Comparison of ENCODE assay signal across 12 cellular contexts in genomic region chr4:168587326-168588125, GRCh38.
A peak's percentile ranks its signal among the peaks of the same experiment; 100 is the strongest.
DNase-seq lines count a peak whose midpoint lies in the region; ATAC-seq, FAIRE-seq and TF ChIP-seq lines count a peak whose summit lies in the region.
"Had no signal": no experiment of that assay in that cellular context is flagged by ENCODE, and none has a peak within 500 bp of the region (broad histone marks: within the 10 kb centered on the region; RNA-seq: fewer than 3 reads in every experiment).

No MANE protein-coding gene starts in this region.

- H4K5ac ChIP-seq in H1 (ENCODE audit: insufficient read length, low read depth, low read length) = no peak overlapping the region
- no peak overlapping the region for H4K5ac ChIP-seq in mesendoderm (ENCODE audit: low read length)

- H3K23me2 ChIP-seq in H1 (ENCODE audit: low read depth, low read length) = no peaks in the 10 kb centered on the region

- H3K9me3 ChIP-seq in H1 (ENCODE audit: insufficient read depth in 2 of 2, low read depth in 1 of 2, low read length in 1 of 2) = no peaks in the 10 kb centered on the region

- TF ChIP-seq RAD21 in H1 (IDR thresholded peaks at IDR 0.05 in 1 of 2, conservative IDR thresholded peaks at IDR 0.05 in 1 of 2; ENCODE audit: low read depth in 2 of 2, low read length in 2 of 2) = no peak

- H3K79me2 ChIP-seq in H1 (ENCODE audit: control insufficient read depth in 1 of 2, insufficient read depth in 2 of 2, low read length in 2 of 2) = no peaks in the 10 kb centered on the region
- H3K79me2 ChIP-seq in mesendoderm (ENCODE audit: control insufficient read depth, insufficient read depth, low read length) = no peaks in the 10 kb centered on the region

- TF ChIP-seq EP300 in H1 (IDR thresholded peaks at IDR 0.05; ENCODE audit: borderline replicate concordance in 1 of 2, low read depth in 2 of 2, low read length in 2 of 2) = no peak

- CTCF ChIA-PET in H1 (lab: Charles Lee; ENCODE audit: partially characterized antibody) = interaction anchor here (0.7 to 3.0 kb wide), 21 partner anchors 9 to 906 kb away, joined by 3 to 21 read pairs (median 4); no protein-coding TSS in a partner anchor
- CTCF ChIA-PET in activated CD4-positive, alpha-beta memory T cell treated with anti-CD3 and anti-CD28 coated beads, Interleukin-2, amount 10 ng/mL, durations not matched to agents 7 days and 5 days (lab: Charles Lee) = no interaction called here

- TF ChIP-seq POLR2A in H1 (IDR thresholded peaks at IDR 0.05; ENCODE audit: control extremely low read depth in 1 of 2, low read depth in 2 of 2, low read length in 2 of 2) = no peak

- intact Hi-C loops in Right ventricle myocardium inferior (cut with DNase I) (loop anchor here (5.0 kb wide), 4 partner anchors 45 to 330 kb away; no protein-coding TSS in a partner anchor), cardiac septum (cut with DNase I) (loop anchor here (1.0 to 10.0 kb wide), 5 partner anchors 43 to 227 kb away; no protein-coding TSS in a partner anchor)

- H3K27me3 Mint-ChIP-seq in activated CD4-positive, alpha-beta memory T cell treated with anti-CD3 and anti-CD28 coated beads, Interleukin-2, amount 10 ng/mL, durations not matched to agents 7 days and 5 days = peaks cover 7% of the 10 kb centered on the region

- no peak overlapping the region for H3K27ac ChIP-seq in H1 (ENCODE audit: low read depth, low read length)
- peak overlapping the region; percentile 37 for H3K27ac ChIP-seq in mesendoderm (ENCODE audit: low read depth, low read length)

- H3K4me3 ChIP-seq in H1 (ENCODE audit: extremely low read depth in 1 of 4, insufficient read depth in 2 of 4, low read depth in 3 of 4, low read length in 4 of 4) (no peak overlapping the region), mesendoderm (ENCODE audit: low read length) (no peak overlapping the region)

- H3K18ac ChIP-seq in H1 (ENCODE audit: extremely low read depth, low read length) = peak overlapping the region; percentile 55
- H3K18ac ChIP-seq in mesendoderm (ENCODE audit: low read length) = peak overlapping the region; percentile 52

- H3K9ac ChIP-seq in H1 (replicated peaks in 1 of 4; ENCODE audit: extremely low read depth in 1 of 4, low read depth in 3 of 4, low read length in 3 of 4) = no peak overlapping the region
- H3K9ac ChIP-seq in mesendoderm (ENCODE audit: low read length) = peak overlapping the region; percentile 4

- ATAC-seq in Right ventricle myocardium inferior (peak; percentile 72), HG03095 (IDR thresholded peaks at IDR 0.05; ENCODE audit: unreplicated experiment) (no peak)

- H3K27me3 ChIP-seq in H1 (replicated peaks in 1 of 4; ENCODE audit: control insufficient read depth in 3 of 4, extremely low read depth in 1 of 4, insufficient read depth in 3 of 4, low read length in 3 of 4) (no peaks in the 10 kb centered on the region), mesendoderm (ENCODE audit: insufficient read depth, low read length, poor library complexity) (no peaks in the 10 kb centered on the region)

- no peaks in the 10 kb centered on the region for H3K36me3 ChIP-seq in H1 (ENCODE audit: control insufficient read depth in 2 of 4, insufficient read depth in 4 of 4, low read length in 3 of 4)
- no peaks in the 10 kb centered on the region for H3K36me3 ChIP-seq in mesendoderm (ENCODE audit: control insufficient read depth, insufficient read depth, low read length)

- H3K56ac ChIP-seq in H1 (replicated peaks; ENCODE audit: insufficient read length, low read depth, low read length) (no peak overlapping the region), mesendoderm (ENCODE audit: low read length) (peak overlapping the region; percentile 22)

- H3K4ac ChIP-seq in H1 (replicated peaks; ENCODE audit: insufficient read length, low read depth, low read length) (no peak overlapping the region), mesendoderm (ENCODE audit: low read depth, low read length) (no peak overlapping the region)

- no peak overlapping the region for H2BK20ac ChIP-seq in H1 (ENCODE audit: low read length)

- no peak for TF ChIP-seq CTCF in H1 (IDR thresholded peaks at IDR 0.05; ENCODE audit: control extremely low read depth in 1 of 3, insufficient read depth in 1 of 3, low read depth in 1 of 3, low read length in 3 of 3)

- H2AFZ ChIP-seq in H1 (ENCODE audit: low read length) = peak overlapping the region; percentile 70

- FAIRE-seq in H1 (lab: Jason Lieb, UNC) = no peak
- FAIRE-seq: A204.1 had no signal

- H3K79me1 ChIP-seq in H1 (ENCODE audit: low read depth, low read length) (no peaks in the 10 kb centered on the region), mesendoderm (ENCODE audit: low read length) (no peaks in the 10 kb centered on the region)

- no peaks in the 10 kb centered on the region for H3K4me1 Mint-ChIP-seq in activated CD4-positive, alpha-beta memory T cell treated with anti-CD3 and anti-CD28 coated beads, Interleukin-2, amount 10 ng/mL, durations not matched to agents 7 days and 5 days

- no peak overlapping the region for H3K4me3 Mint-ChIP-seq in activated CD4-positive, alpha-beta memory T cell treated with anti-CD3 and anti-CD28 coated beads, Interleukin-2, amount 10 ng/mL, durations not matched to agents 7 days and 5 days
- H3K4me3 Mint-ChIP-seq: activated naive CD8-positive, alpha-beta T cell treated with anti-CD3 and anti-CD28 coated beads for 36 hours; T-helper 2 cell treated with Interferon-gamma antibody and Interleukin-4, amounts not matched to agents 5 μg/mL and 100 μg/mL, for 36 hours had no signal

- H3K23ac ChIP-seq in H1 (ENCODE audit: insufficient read length) (no peak overlapping the region), mesendoderm (ENCODE audit: low read length) (no peak overlapping the region)

- H2BK5ac ChIP-seq in H1 (ENCODE audit: low read depth, low read length) = no peak overlapping the region
- H2BK5ac ChIP-seq in mesendoderm (ENCODE audit: low read length) = no peak overlapping the region

- no peaks in the 10 kb centered on the region for H3K9me3 Mint-ChIP-seq in activated CD4-positive, alpha-beta memory T cell treated with anti-CD3 and anti-CD28 coated beads, Interleukin-2, amount 10 ng/mL, durations not matched to agents 7 days and 5 days
- H3K9me3 Mint-ChIP-seq: activated naive CD8-positive, alpha-beta T cell treated with anti-CD3 and anti-CD28 coated beads for 36 hours; T-helper 2 cell treated with Interferon-gamma antibody and Interleukin-4, amounts not matched to agents 5 μg/mL and 100 μg/mL, for 36 hours had no signal

- 75% methylated on average over 12 of the region's 12 CpGs; no CpG with 5 or more reads in 1 of the 2 experiments for WGBS in H1 (ENCODE audit: extremely low coverage in 1 of 2, insufficient coverage in 1 of 2, insufficient read length in 1 of 2, insufficient replicate concordance in 2 of 2, low coverage in 1 of 2, low lambda C conversion rate in 2 of 2, missing lambda C conversion rate in 1 of 2), 2 experiments
- WGBS in mesendoderm (ENCODE audit: extremely low coverage, insufficient coverage, low lambda C conversion rate) = no CpG with 5 or more reads among the region's 12 CpGs

- H4K91ac ChIP-seq in H1 (replicated peaks; ENCODE audit: insufficient read length, low read length) = no peak overlapping the region

- POLR2A ChIA-PET in H1 (lab: Charles Lee; ENCODE audit: partially characterized antibody) = no interaction called here
- POLR2A ChIA-PET in activated CD4-positive, alpha-beta memory T cell treated with anti-CD3 and anti-CD28 coated beads, Interleukin-2, amount 10 ng/mL, durations not matched to agents 7 days and 5 days (lab: Charles Lee) = no interaction called here

- no peak overlapping the region for H3K14ac ChIP-seq in H1 (ENCODE audit: insufficient read length)

- H4K8ac ChIP-seq in H1 (ENCODE audit: extremely low read depth, insufficient read depth, low read length) (no peak overlapping the region), mesendoderm (ENCODE audit: low read depth, low read length) (no peak overlapping the region)

- H3K27ac Mint-ChIP-seq in activated CD4-positive, alpha-beta memory T cell treated with anti-CD3 and anti-CD28 coated beads, Interleukin-2, amount 10 ng/mL, durations not matched to agents 7 days and 5 days = no peak overlapping the region
- H3K27ac Mint-ChIP-seq: activated naive CD8-positive, alpha-beta T cell treated with anti-CD3 and anti-CD28 coated beads for 36 hours; T-helper 2 cell treated with Interferon-gamma antibody and Interleukin-4, amounts not matched to agents 5 μg/mL and 100 μg/mL, for 36 hours had no signal

- H3K36me3 Mint-ChIP-seq in activated CD4-positive, alpha-beta memory T cell treated with anti-CD3 and anti-CD28 coated beads, Interleukin-2, amount 10 ng/mL, durations not matched to agents 7 days and 5 days (ENCODE audit: low read depth) = no peaks in the 10 kb centered on the region
- H3K36me3 Mint-ChIP-seq: activated naive CD8-positive, alpha-beta T cell treated with anti-CD3 and anti-CD28 coated beads for 36 hours had no signal

- no peak overlapping the region for H2BK12ac ChIP-seq in H1 (ENCODE audit: low read depth, low read length)

- H4K20me1 ChIP-seq in H1 (replicated peaks in 1 of 2; ENCODE audit: control insufficient read depth in 1 of 2, insufficient read depth in 2 of 2, low read length in 2 of 2) = no peaks in the 10 kb centered on the region

- H2BK15ac ChIP-seq in H1 (ENCODE audit: low read length) = no peak overlapping the region
- no peak overlapping the region for H2BK15ac ChIP-seq in mesendoderm (replicated peaks; ENCODE audit: low read depth)

- DNase-seq in Right ventricle myocardium inferior (ENCODE audit: missing footprints) (no peak), cardiac septum (ENCODE audit: low spot score) (no peak), H1 (ENCODE audit: low read depth in 1 of 2, low spot score in 2 of 2) (no peak), mesendoderm (peak; percentile 82)
- no peak for DNase-seq in activated naive CD4-positive, alpha-beta T cell (lab: John Stamatoyannopoulos, UW)
- DNase-seq in effector CD4-positive, alpha-beta T cell = no peak
- DNase-seq in activated CD4-positive, alpha-beta memory T cell treated with anti-CD3 and anti-CD28 coated beads, Interleukin-2, amount 10 ng/mL, durations not matched to agents 7 days and 5 days = no peak
- DNase-seq: activated naive CD8-positive, alpha-beta T cell treated with anti-CD3 and anti-CD28 coated beads for 36 hours; NCI-H1048 had no signal

- H2AK5ac ChIP-seq in H1 (ENCODE audit: low read depth, low read length) = peak overlapping the region; percentile 8; the same call in 1 of the 2 replicates
- H2AK5ac ChIP-seq in mesendoderm (ENCODE audit: low read length) = no peak overlapping the region

- H3K4me2 ChIP-seq in H1 (ENCODE audit: insufficient read depth in 1 of 2, low read depth in 2 of 2, low read length in 2 of 2) (no peak overlapping the region), mesendoderm (ENCODE audit: low read length) (no peak overlapping the region)

- H3K4me1 ChIP-seq in H1 (replicated peaks in 1 of 4; ENCODE audit: control insufficient read depth in 3 of 4, insufficient read depth in 4 of 4, low read length in 3 of 4) (peaks cover 0 to 3% (median 0%) of the 10 kb centered on the region in 4 experiments; a peak in 2 of 7 replicates), mesendoderm (ENCODE audit: control insufficient read depth, low read depth, low read length) (peaks cover 3% of the 10 kb centered on the region)

- H2BK120ac ChIP-seq in H1 (replicated peaks; ENCODE audit: low read depth, low read length) = no peak overlapping the region
- no peak overlapping the region for H2BK120ac ChIP-seq in mesendoderm (ENCODE audit: low read depth, low read length)

TF ChIP-seq in H1, 55 proteins besides CTCF, POLR2A, EP300 and RAD21 (continues in another document):
- TF ChIP-seq KDM1A (IDR thresholded peaks at IDR 0.05; ENCODE audit: borderline replicate concordance, low read length) = no peak
